Comparison of ENCODE assay signal across 18 cellular contexts in genomic region chr10:44393834-44394547, GRCh38. TPM values are rescaled to one million over a fixed set of nuclear protein-coding genes. Genes with fewer than 3 reads are reported as not detected.
DNase-seq lines count a peak whose midpoint lies in the region; ATAC-seq and TF ChIP-seq lines count a peak whose summit lies in the region.
"Had no signal": no experiment of that assay in that cellular context is flagged by ENCODE, and none has a peak within 500 bp of the region (broad histone marks: within the 10 kb centered on the region; RNA-seq: fewer than 3 reads in every experiment).

No MANE protein-coding gene starts in this region.

- ATAC-seq in Right ventricle myocardium superior (ENCODE audit: poor library complexity) (no peak), HG03108 (IDR thresholded peaks at IDR 0.05; ENCODE audit: unreplicated experiment) (no peak), GM19351 (IDR thresholded peaks at IDR 0.05; ENCODE audit: unreplicated experiment) (no peak)
- ATAC-seq in activated CD8-positive, alpha-beta T cell treated with anti-CD3 and anti-CD28 coated beads, Interleukin-2, amount 10 ng/mL, durations not matched to agents 7 days and 5 days, result no peak
- ATAC-seq: GM23338 had no signal

- peak; percentile 74 for DNase-seq in cardiac septum (ENCODE audit: low spot score)
- no peak for DNase-seq in Right ventricle myocardium superior
- no peak for DNase-seq in hepatocyte (ENCODE audit: low spot score)
- peak; percentile 0 for DNase-seq in retina
- no peak for DNase-seq in DMS79 treated with DMSO at 0.1 percent for 48 hours (lab: John Stamatoyannopoulos, UW)
- no peak for DNase-seq in activated CD8-positive, alpha-beta T cell treated with anti-CD3 and anti-CD28 coated beads, Interleukin-2, amount 10 ng/mL, durations not matched to agents 7 days and 5 days
- DNase-seq: CD4-positive, alpha-beta memory T cell; DMS79; KBM-7; NCI-H1105; NCI-H1694 treated with DMSO at 0.1 percent for 48 hours; NCI-H345; NCI-H526; SHP77 treated with DMSO at 0.1 percent for 48 hours had no signal

- H3K79me2 ChIP-seq in hepatocyte, result no peaks in the 10 kb centered on the region

- no peaks in the 10 kb centered on the region for H3K36me3 Mint-ChIP-seq in activated CD8-positive, alpha-beta T cell treated with anti-CD3 and anti-CD28 coated beads, Interleukin-2, amount 10 ng/mL, durations not matched to agents 7 days and 5 days (ENCODE audit: low read depth)
- H3K36me3 Mint-ChIP-seq: CD4-positive, alpha-beta memory T cell had no signal

- no peaks in the 10 kb centered on the region for H3K9me2 ChIP-seq in hepatocyte (replicated peaks; ENCODE audit: insufficient read depth)

- POLR2A ChIA-PET in activated CD8-positive, alpha-beta T cell treated with anti-CD3 and anti-CD28 coated beads, Interleukin-2, amount 10 ng/mL, durations not matched to agents 7 days and 5 days (lab: Charles Lee), result no interaction called here

- no peak overlapping the region for H2AFZ ChIP-seq in hepatocyte

- H3K36me3 ChIP-seq in hepatocyte (replicated peaks; ENCODE audit: insufficient read depth, low read depth), result no peaks in the 10 kb centered on the region

- H3K4me3 ChIP-seq in hepatocyte, result no peak overlapping the region
- H3K4me3 ChIP-seq: GM23338 had no signal

- H3K4me1 Mint-ChIP-seq in activated CD8-positive, alpha-beta T cell treated with anti-CD3 and anti-CD28 coated beads, Interleukin-2, amount 10 ng/mL, durations not matched to agents 7 days and 5 days (ENCODE audit: low read depth), result no peaks in the 10 kb centered on the region
- H3K4me1 Mint-ChIP-seq: CD4-positive, alpha-beta memory T cell had no signal

- H3K27me3 Mint-ChIP-seq in activated CD8-positive, alpha-beta T cell treated with anti-CD3 and anti-CD28 coated beads, Interleukin-2, amount 10 ng/mL, durations not matched to agents 7 days and 5 days (ENCODE audit: low read depth), result peaks cover 5% of the 10 kb centered on the region

- no peaks in the 10 kb centered on the region for H4K20me1 ChIP-seq in hepatocyte (ENCODE audit: insufficient read depth, poor library complexity, severe bottlenecking)

- 94% methylated on average over 5 of the region's 5 CpGs for WGBS in hepatocyte (ENCODE audit: low lambda C conversion rate, missing lambda C conversion rate)

- no peak overlapping the region for H3K4me3 Mint-ChIP-seq in activated CD8-positive, alpha-beta T cell treated with anti-CD3 and anti-CD28 coated beads, Interleukin-2, amount 10 ng/mL, durations not matched to agents 7 days and 5 days
- H3K4me3 Mint-ChIP-seq: CD4-positive, alpha-beta memory T cell; GM23338 had no signal

- H3K4me1 ChIP-seq in hepatocyte (ENCODE audit: insufficient read depth), result peaks cover 18% of the 10 kb centered on the region

- no peak overlapping the region for H3K27ac Mint-ChIP-seq in activated CD8-positive, alpha-beta T cell treated with anti-CD3 and anti-CD28 coated beads, Interleukin-2, amount 10 ng/mL, durations not matched to agents 7 days and 5 days
- H3K27ac Mint-ChIP-seq: CD4-positive, alpha-beta memory T cell; GM23338 had no signal

- peak overlapping the region; percentile 42 for H3K27ac ChIP-seq in hepatocyte

- H3K9me3 Mint-ChIP-seq in activated CD8-positive, alpha-beta T cell treated with anti-CD3 and anti-CD28 coated beads, Interleukin-2, amount 10 ng/mL, durations not matched to agents 7 days and 5 days (ENCODE audit: insufficient read depth), result no peaks in the 10 kb centered on the region
- H3K9me3 Mint-ChIP-seq: CD4-positive, alpha-beta memory T cell; GM23338 had no signal

- H3K4me2 ChIP-seq in hepatocyte, result no peak overlapping the region
- H3K4me2 ChIP-seq: GM23338 had no signal

- CTCF ChIA-PET in activated CD8-positive, alpha-beta T cell treated with anti-CD3 and anti-CD28 coated beads, Interleukin-2, amount 10 ng/mL, durations not matched to agents 7 days and 5 days (lab: Charles Lee), result no interaction called here

- H3K27me3 ChIP-seq in hepatocyte, result peaks cover 10% of the 10 kb centered on the region

- no peaks in the 10 kb centered on the region for H3K9me3 ChIP-seq in hepatocyte (ENCODE audit: low read depth)

- intact Hi-C loops in cardiac septum (cut with DNase I), result loop anchor here (2.0 kb wide), 1 partner anchor 471 kb away; no protein-coding TSS in a partner anchor
- intact Hi-C loops in Right ventricle myocardium superior (cut with DNase I), result loop anchor here (5.0 kb wide), 1 partner anchor 463 kb away; no protein-coding TSS in a partner anchor

- TF ChIP-seq CTCF in hepatocyte (IDR thresholded peaks at IDR 0.05; ENCODE audit: poor library complexity), result no peak

RNA-seq across cellular contexts. Expression of gene CXCL12, which starts 9.1 kb away (rescaled TPM):
- total RNA-seq in cardiac septum, result 121 TPM
- 117 TPM for total RNA-seq in Right ventricle myocardium superior
- 41.8 and 43.0 TPM in 2 replicates for total RNA-seq in hepatocyte
- 11.1 and 13.2 TPM in 2 replicates for polyA plus RNA-seq in hepatocyte
- not detected for total RNA-seq in activated CD8-positive, alpha-beta T cell treated with anti-CD3 and anti-CD28 coated beads, Interleukin-2, amount 10 ng/mL, durations not matched to agents 7 days and 5 days
- total RNA-seq: A172; CD4-positive, alpha-beta memory T cell had no signal
- polyA plus RNA-seq: CD4-positive, alpha-beta memory T cell had no signal

Comparison
In these comparisons a context has a peak if more than half of its experiments do, and no peak if none do; other contexts are left out.
1. DNase-seq: peak in cardiac septum (single experiment) and retina (single experiment); none in Right ventricle myocardium superior (single experiment), hepatocyte (single experiment), DMS79 treated with DMSO at 0.1 percent for 48 hours (single experiment) and activated CD8-positive, alpha-beta T cell treated with anti-CD3 and anti-CD28 coated beads, Interleukin-2, amount 10 ng/mL, durations not matched to agents 7 days and 5 days (single experiment).
2. RNA of gene CXCL12, which starts 9.1 kb away (total RNA-seq): 121 TPM in cardiac septum (single experiment), 117 TPM in Right ventricle myocardium superior (single experiment) and 41.8 to 43.0 TPM in hepatocyte; not detected in activated CD8-positive, alpha-beta T cell treated with anti-CD3 and anti-CD28 coated beads, Interleukin-2, amount 10 ng/mL, durations not matched to agents 7 days and 5 days; every median in the first group is over 10 times any median in the second.